Comparison of ENCODE assay signal across 1 cellular context in genomic region chr6:32655311-32655710, GRCh38.
TF ChIP-seq lines count a peak whose summit lies in the region.

No MANE protein-coding gene starts in this region.

TF ChIP-seq in GM23338, 12 proteins besides CTCF, POLR2A, EP300 and RAD21 (continued from another document):
- TF ChIP-seq ZNF462 (CRISPR knock-in tag; IDR thresholded peaks at IDR 0.05) = no peak
- no peak for TF ChIP-seq ZNF114 (CRISPR knock-in tag; IDR thresholded peaks at IDR 0.05)
- no peak for TF ChIP-seq JUNB (IDR thresholded peaks at IDR 0.05; ENCODE audit: unreplicated experiment)
- no peak for TF ChIP-seq ZNF331 (CRISPR knock-in tag; IDR thresholded peaks at IDR 0.05; ENCODE audit: low read depth)
- TF ChIP-seq ETS1 (IDR thresholded peaks at IDR 0.05) = no peak
- no peak for TF ChIP-seq STAT1 (IDR thresholded peaks at IDR 0.05; ENCODE audit: unreplicated experiment)
- TF ChIP-seq REST (IDR thresholded peaks at IDR 0.05; ENCODE audit: unreplicated experiment) = no peak
- no peak for TF ChIP-seq EZH2phosphoT487 (IDR thresholded peaks at IDR 0.05; ENCODE audit: unreplicated experiment)
- TF ChIP-seq NANOG (IDR thresholded peaks at IDR 0.05; ENCODE audit: borderline replicate concordance) = no peak
TF ChIP-seq in GM23338: peak in this region for 0.
